25 cellular contexts compared by ENCODE assay signal in genomic region chr6:35647400-35647799, GRCh38. TPM values are rescaled to one million over a fixed set of nuclear protein-coding genes. Genes with fewer than 3 reads are reported as not detected.
DNase-seq lines count a peak whose midpoint lies in the region; TF ChIP-seq lines count a peak whose summit lies in the region.
"Had no signal": no experiment of that assay in that cellular context is flagged by ENCODE, and none has a peak within 500 bp of the region (broad histone marks: within the 10 kb centered on the region; RNA-seq: fewer than 3 reads in every experiment).

No MANE protein-coding gene starts in this region.

- H3K27ac Mint-ChIP-seq in activated naive CD8-positive, alpha-beta T cell = peak overlapping the region; percentile 67
- no peak overlapping the region for H3K27ac Mint-ChIP-seq in activated naive CD8-positive, alpha-beta T cell treated with anti-CD3 and anti-CD28 coated beads for 36 hours
- H3K27ac Mint-ChIP-seq in endodermal cell = peak overlapping the region; percentile 52
- H3K27ac Mint-ChIP-seq: activated naive CD8-positive, alpha-beta T cell treated with anti-CD3 and anti-CD28 coated beads, Interleukin-2, amount 10 ng/mL, durations not matched to agents 7 days and 5 days; stimulated activated memory B cell treated with anti-CD40 and anti-IgM and Interleukin-4, amounts not matched to agents 10 μg/mL and 1 μg/mL and 100 μg/mL, for 72 hours had no signal

- in situ Hi-C loops in ACHN (cut with HindIII; ENCODE audit: low pct_ligation_motif_present, low pct_unique_long_range_greater_than_20kb, low sequenced_read_pairs) = no loop called here

- H3K36me3 Mint-ChIP-seq in activated naive CD8-positive, alpha-beta T cell = peaks cover 8% of the 10 kb centered on the region
- peaks cover 40% of the 10 kb centered on the region for H3K36me3 Mint-ChIP-seq in activated naive CD8-positive, alpha-beta T cell treated with anti-CD3 and anti-CD28 coated beads for 36 hours
- peaks cover 2% of the 10 kb centered on the region for H3K36me3 Mint-ChIP-seq in endodermal cell (ENCODE audit: low read depth)

- peaks cover 72% of the 10 kb centered on the region for H3K4me1 Mint-ChIP-seq in activated naive CD8-positive, alpha-beta T cell (ENCODE audit: low read depth)
- H3K4me1 Mint-ChIP-seq in activated naive CD8-positive, alpha-beta T cell treated with anti-CD3 and anti-CD28 coated beads for 36 hours = peaks cover 63% of the 10 kb centered on the region
- H3K4me1 Mint-ChIP-seq in endodermal cell = peaks cover 48% of the 10 kb centered on the region

- intact Hi-C loops in head of caudate nucleus (cut with DNase I) = no loop called here

- DNase-seq in activated naive CD8-positive, alpha-beta T cell treated with anti-CD3 and anti-CD28 coated beads for 36 hours = no peak
- DNase-seq in endodermal cell (peak; percentile 55), DMS153 treated with DMSO at 0.1 percent for 48 hours (lab: John Stamatoyannopoulos, UW; ENCODE audit: unreplicated experiment) (no peak), head of caudate nucleus (no peak), ACHN (no peak)
- DNase-seq: activated CD8-positive, alpha-beta memory T cell treated with anti-CD3 and anti-CD28 coated beads for 24 hours; activated naive CD8-positive, alpha-beta T cell treated with anti-CD3 and anti-CD28 coated beads, Interleukin-2, amount 10 ng/mL, durations not matched to agents 7 days and 5 days; activated T-cell treated with anti-CD3 and anti-CD28 coated beads, Interleukin-2, amount 50 U/mL, for 48 hours; DMS 273 treated with DMSO at 0.1 percent for 48 hours; NCI-H1105 treated with DMSO at 0.1 percent for 48 hours; NCI-H2081; NCI-H345; NCI-H774; occipital lobe; retina; SK-N-SH; stimulated activated CD4-positive, alpha-beta T cell treated with anti-CD3 and anti-CD28 coated beads, Interleukin-2, amount 100 ng/mL, for 48 hours; uterus; WERI-Rb-1 had no signal

- H3K27ac ChIP-seq in HUES48 (ENCODE audit: low read depth, low read length) (peak overlapping the region; percentile 44), endodermal cell (ENCODE audit: low read depth, low read length) (no peak overlapping the region)
- H3K27ac ChIP-seq: C4-2B, epithelial cell of prostate, suprapubic skin, uterus had no signal

- no peak overlapping the region for H3K4me3 Mint-ChIP-seq in activated naive CD8-positive, alpha-beta T cell
- no peak overlapping the region for H3K4me3 Mint-ChIP-seq in activated naive CD8-positive, alpha-beta T cell treated with anti-CD3 and anti-CD28 coated beads for 36 hours
- H3K4me3 Mint-ChIP-seq in endodermal cell = no peak overlapping the region
- H3K4me3 Mint-ChIP-seq: activated naive CD8-positive, alpha-beta T cell treated with anti-CD3 and anti-CD28 coated beads, Interleukin-2, amount 10 ng/mL, durations not matched to agents 7 days and 5 days; stimulated activated memory B cell treated with anti-CD40 and anti-IgM and Interleukin-4, amounts not matched to agents 10 μg/mL and 1 μg/mL and 100 μg/mL, for 72 hours had no signal

- H3K9me3 Mint-ChIP-seq in activated naive CD8-positive, alpha-beta T cell (ENCODE audit: low read depth) = no peaks in the 10 kb centered on the region
- no peaks in the 10 kb centered on the region for H3K9me3 Mint-ChIP-seq in activated naive CD8-positive, alpha-beta T cell treated with anti-CD3 and anti-CD28 coated beads for 36 hours
- peaks cover 7% of the 10 kb centered on the region for H3K9me3 Mint-ChIP-seq in endodermal cell
- H3K9me3 Mint-ChIP-seq: activated naive CD8-positive, alpha-beta T cell treated with anti-CD3 and anti-CD28 coated beads, Interleukin-2, amount 10 ng/mL, durations not matched to agents 7 days and 5 days; stimulated activated memory B cell treated with anti-CD40 and anti-IgM and Interleukin-4, amounts not matched to agents 10 μg/mL and 1 μg/mL and 100 μg/mL, for 72 hours had no signal

- H3K4me1 ChIP-seq in HUES48 (ENCODE audit: control insufficient read depth, insufficient read depth, low read length) (peaks cover 29% of the 10 kb centered on the region; the same call in 1 of the 2 replicates), endodermal cell (ENCODE audit: control insufficient read depth, insufficient read depth, low read length) (peaks cover 12% of the 10 kb centered on the region)
- H3K4me1 ChIP-seq: uterus had no signal

- H3K9ac ChIP-seq in HUES48 (ENCODE audit: low read depth, low read length) (no peak overlapping the region), endodermal cell (ENCODE audit: extremely low read depth, low read length, poor library complexity, severe bottlenecking) (no peak overlapping the region)
- H3K9ac ChIP-seq: SK-N-SH had no signal

- TF ChIP-seq CTCF in endodermal cell (conservative IDR thresholded peaks at IDR 0.05) = no peak

- no peak overlapping the region for H3K4me3 ChIP-seq in HUES48 (ENCODE audit: low read depth, low read length)
- H3K4me3 ChIP-seq in endodermal cell (ENCODE audit: low read length) = no peak overlapping the region
- H3K4me3 ChIP-seq: suprapubic skin, uterus had no signal

- 56% methylated on average over 1 of the region's 1 CpG; no CpG with 5 or more reads in 1 of the 2 experiments for WGBS in endodermal cell (ENCODE audit: insufficient coverage in 1 of 2, insufficient read length in 1 of 2), 2 experiments

- no peaks in the 10 kb centered on the region for H3K27me3 Mint-ChIP-seq in activated naive CD8-positive, alpha-beta T cell
- H3K27me3 Mint-ChIP-seq in activated naive CD8-positive, alpha-beta T cell treated with anti-CD3 and anti-CD28 coated beads for 36 hours = no peaks in the 10 kb centered on the region
- H3K27me3 Mint-ChIP-seq in endodermal cell (ENCODE audit: insufficient read depth) = no peaks in the 10 kb centered on the region
- H3K27me3 Mint-ChIP-seq: activated naive CD8-positive, alpha-beta T cell treated with anti-CD3 and anti-CD28 coated beads, Interleukin-2, amount 10 ng/mL, durations not matched to agents 7 days and 5 days; stimulated activated memory B cell treated with anti-CD40 and anti-IgM and Interleukin-4, amounts not matched to agents 10 μg/mL and 1 μg/mL and 100 μg/mL, for 72 hours had no signal

- H3K9me3 ChIP-seq in HUES48 (ENCODE audit: control insufficient read depth, insufficient read depth, low read length) (no peaks in the 10 kb centered on the region), endodermal cell (ENCODE audit: control insufficient read depth, low read length) (no peaks in the 10 kb centered on the region)
- H3K9me3 ChIP-seq: SK-N-SH, suprapubic skin, uterus had no signal

- H3K36me3 ChIP-seq in HUES48 (ENCODE audit: control insufficient read depth, insufficient read depth, low read length) = peaks cover 4% of the 10 kb centered on the region; the same call in 1 of the 2 replicates
- no peaks in the 10 kb centered on the region for H3K36me3 ChIP-seq in endodermal cell (ENCODE audit: control insufficient read depth, insufficient read depth, low read length)
- H3K36me3 ChIP-seq: uterus, WERI-Rb-1 had no signal

- no peaks in the 10 kb centered on the region for H3K27me3 ChIP-seq in HUES48 (ENCODE audit: control insufficient read depth, insufficient read depth, low read length)
- no peaks in the 10 kb centered on the region for H3K27me3 ChIP-seq in endodermal cell (ENCODE audit: control insufficient read depth, insufficient read depth, low read length, poor library complexity, severe bottlenecking)
- H3K27me3 ChIP-seq: suprapubic skin, uterus had no signal

RNA-seq across cellular contexts. Expression of gene FKBP5, which starts 41.3 kb away (rescaled TPM):
- 100 to 1,000 TPM; 110 TPM for total RNA-seq in activated naive CD8-positive, alpha-beta T cell treated with anti-CD3 and anti-CD28 coated beads for 36 hours
- 10 to 100 TPM; 27.0 to 53.3 TPM for total RNA-seq in endodermal cell
- 22.6 TPM for polyA plus RNA-seq in endodermal cell (2013, experiment 1 of 2)
- polyA plus RNA-seq in endodermal cell (2013, experiment 2 of 2) = 22.4 TPM
